Comparison of ENCODE assay signal across 8 cellular contexts in the genomic region with DNA sequence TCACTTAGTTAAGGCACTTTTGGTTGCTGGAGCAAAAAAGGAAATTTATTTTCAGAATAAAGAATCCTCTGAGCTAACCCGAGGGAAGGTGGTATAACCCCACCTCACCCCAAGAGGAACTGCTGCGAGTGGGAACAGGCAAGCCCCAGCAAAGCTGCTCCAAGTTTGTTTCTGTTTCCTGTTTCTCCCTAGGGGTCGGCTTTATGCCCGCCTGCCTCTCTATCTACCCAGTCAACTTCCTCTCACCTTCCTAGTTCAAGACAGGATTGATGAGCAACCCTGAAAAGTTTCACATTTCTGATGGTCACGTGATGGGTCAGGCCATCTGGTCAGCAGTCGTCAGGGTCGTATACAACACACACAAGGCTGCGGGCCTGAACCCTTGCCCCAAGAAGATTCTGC. TPM values are rescaled to one million over a fixed set of nuclear protein-coding genes. Genes with fewer than 3 reads are reported as not detected.
DNase-seq lines count a peak whose midpoint lies in the region; ATAC-seq and TF ChIP-seq lines count a peak whose summit lies in the region.

No MANE protein-coding gene starts in this region.

- TF ChIP-seq POLR2A in HCT116 (IDR thresholded peaks at IDR 0.05; ENCODE audit: borderline replicate concordance, extremely low read depth, insufficient read depth, insufficient read length), result no peak

- H3K9me3 ChIP-seq in HCT116 (ENCODE audit: control insufficient read depth in 1 of 2, insufficient read depth in 1 of 2, low read depth in 1 of 2, low read length in 2 of 2) (no peaks in the 10 kb centered on the region), PC-9 (ENCODE audit: insufficient read depth, low read depth) (no peaks in the 10 kb centered on the region)

- H3K9me2 ChIP-seq in HCT116 (ENCODE audit: insufficient read depth) (no peaks in the 10 kb centered on the region), PC-9 (ENCODE audit: insufficient read depth) (no peaks in the 10 kb centered on the region)

- H3K4me3 Mint-ChIP-seq in CD14-positive monocyte (peak overlapping the region; percentile 56 to 78), immature natural killer cell (peak overlapping the region in 4 of 5 donors; percentile 36 to 50 (median 44))
- no peak overlapping the region for H3K4me3 Mint-ChIP-seq in stimulated activated effector memory CD8-positive, alpha-beta T cell treated with anti-CD3 and anti-CD28 coated beads, Interleukin-12 subunit alpha, Interleukin-12 subunit beta, amount 100 ng/mL, for 72 hours

- H4K20me1 ChIP-seq in HCT116 (ENCODE audit: insufficient read depth), result peaks cover 30% of the 10 kb centered on the region; the same call in 1 of the 2 replicates
- H4K20me1 ChIP-seq in PC-9 (ENCODE audit: insufficient read depth), result peaks cover 20% of the 10 kb centered on the region

- POLR2A ChIA-PET in HCT116 (lab: Charles Lee), result interaction anchor here (1.0 kb wide), 1 partner anchor 12 kb away, joined by 3 read pairs; no protein-coding TSS in a partner anchor
- POLR2A ChIA-PET in PC-9 (lab: Charles Lee; ENCODE audit: unreplicated experiment), result interaction anchor here (0.6 to 0.7 kb wide), 2 partner anchors 16 to 179 kb away, joined by 3 to 4 read pairs; no protein-coding TSS in a partner anchor

- H3K27me3 Mint-ChIP-seq in CD14-positive monocyte (ENCODE audit: low read depth in 3 of 3) (no peaks in the 10 kb centered on the region), immature natural killer cell (ENCODE audit: low read depth in 3 of 3) (peaks cover 0 to 8% (median 2%) of the 10 kb centered on the region in 3 donors)

- H2AFZ ChIP-seq in HCT116 (ENCODE audit: low read depth, low read length, poor library complexity, severe bottlenecking), result no peak overlapping the region
- no peak overlapping the region for H2AFZ ChIP-seq in PC-9

- no peak for TF ChIP-seq RAD21 in HCT116 (IDR thresholded peaks at IDR 0.05; ENCODE audit: low read depth)

- H3K4me1 Mint-ChIP-seq in CD14-positive monocyte (peaks cover 61% of the 10 kb centered on the region), immature natural killer cell (peaks cover 36 to 53% of the 10 kb centered on the region in 2 donors)
- H3K4me1 Mint-ChIP-seq in stimulated activated effector memory CD8-positive, alpha-beta T cell treated with anti-CD3 and anti-CD28 coated beads, Interleukin-12 subunit alpha, Interleukin-12 subunit beta, amount 100 ng/mL, for 72 hours, result no peaks in the 10 kb centered on the region

- RAD21 ChIA-PET in HCT116 (lab: Charles Lee; ENCODE audit: low non-redundant PET in 1 of 2, low total read pairs in 2 of 2, uncharacterized antibody in 2 of 2, unreplicated experiment in 2 of 2), result no interaction called here

- H3K27me3 ChIP-seq in HCT116 (ENCODE audit: insufficient read depth, low read length), result no peaks in the 10 kb centered on the region
- no peaks in the 10 kb centered on the region for H3K27me3 ChIP-seq in PC-9 (ENCODE audit: insufficient read depth, low read depth)

- BruUV-seq in HCT116 (replicated peaks; lab: Mats Ljungman, UMichigan) (no TSS peak), PC-9 (replicated peaks; lab: Mats Ljungman, UMichigan) (no TSS peak)

- 0 out of 2 replicates have a peak overlapping the region, but pooled peaks have one; percentile 41 for H3K9ac ChIP-seq in HCT116 (ENCODE audit: low read length)

- H3K27ac Mint-ChIP-seq in CD14-positive monocyte, result peak overlapping the region; percentile 64 to 88 (median 76)
- H3K27ac Mint-ChIP-seq in immature natural killer cell, result peak overlapping the region in 2 of 6 donors; percentile 21 to 54
- no peak overlapping the region for H3K27ac Mint-ChIP-seq in stimulated activated effector memory CD8-positive, alpha-beta T cell treated with anti-CD3 and anti-CD28 coated beads, Interleukin-12 subunit alpha, Interleukin-12 subunit beta, amount 100 ng/mL, for 72 hours

- no peaks in the 10 kb centered on the region for H3K36me3 ChIP-seq in HCT116 (ENCODE audit: control insufficient read depth in 1 of 2, insufficient read depth in 2 of 2, low read length in 2 of 2)
- H3K36me3 ChIP-seq in PC-9 (ENCODE audit: low read depth), result peaks cover 5% of the 10 kb centered on the region; the same call in 1 of the 2 replicates

- H3K4me3 ChIP-seq in HCT116 (replicated peaks in 1 of 2; ENCODE audit: low read depth in 1 of 2, low read length in 2 of 2) (no peak overlapping the region), PC-9 (no peak overlapping the region)

- H3K79me2 ChIP-seq in HCT116 (ENCODE audit: insufficient read depth, low read length) (peaks cover 99% of the 10 kb centered on the region), PC-9 (ENCODE audit: low read depth) (peaks cover 99% of the 10 kb centered on the region)

- TF ChIP-seq CTCF in CD14-positive monocyte (IDR thresholded peaks at IDR 0.05) (no peak), HCT116 (IDR thresholded peaks at IDR 0.05 in 2 of 3, conservative IDR thresholded peaks at IDR 0.05 in 1 of 3; ENCODE audit: borderline replicate concordance in 1 of 3, insufficient read depth in 1 of 3, low read depth in 2 of 3, low read length in 2 of 3) (no peak), PC-9 (conservative IDR thresholded peaks at IDR 0.05) (no peak)

- H3K36me3 Mint-ChIP-seq in CD14-positive monocyte (no peaks in the 10 kb centered on the region), immature natural killer cell (peaks cover 0 to 3% (median 0%) of the 10 kb centered on the region in 3 donors)
- no peaks in the 10 kb centered on the region for H3K36me3 Mint-ChIP-seq in stimulated activated effector memory CD8-positive, alpha-beta T cell treated with anti-CD3 and anti-CD28 coated beads, Interleukin-12 subunit alpha, Interleukin-12 subunit beta, amount 100 ng/mL, for 72 hours

- ATAC-seq in HCT116, result no peak
- ATAC-seq in stimulated activated effector memory CD8-positive, alpha-beta T cell treated with anti-CD3 and anti-CD28 coated beads, Interleukin-12 subunit alpha, Interleukin-12 subunit beta, amount 100 ng/mL, for 72 hours, result no peak

- no peaks in the 10 kb centered on the region for H3K9me3 Mint-ChIP-seq in CD14-positive monocyte
- no peaks in the 10 kb centered on the region for H3K9me3 Mint-ChIP-seq in immature natural killer cell
- H3K9me3 Mint-ChIP-seq in stimulated activated effector memory CD8-positive, alpha-beta T cell treated with anti-CD3 and anti-CD28 coated beads, Interleukin-12 subunit alpha, Interleukin-12 subunit beta, amount 100 ng/mL, for 72 hours, result no peaks in the 10 kb centered on the region

- H3K4me1 ChIP-seq in HCT116 (ENCODE audit: control insufficient read depth in 1 of 2, insufficient read depth in 2 of 2, low read length in 2 of 2) (peaks cover 53 to 74% of the 10 kb centered on the region in 2 experiments), PC-9 (replicated peaks; ENCODE audit: insufficient read depth) (peaks cover 52% of the 10 kb centered on the region; the same call in 1 of the 2 replicates)

- no peak for DNase-seq in CD14-positive monocyte (ENCODE audit: low spot score)
- DNase-seq in HCT116 (ENCODE audit: low read depth, low spot score), result no peak
- peak in 1 of 2 experiments; percentile 18 for DNase-seq in PC-9
- DNase-seq in immature natural killer cell, result peak in 1 of 3 donors; percentile 9
- no peak for DNase-seq in effector CD8-positive, alpha-beta T cell (lab: John Stamatoyannopoulos, UW)
- no peak for DNase-seq in stimulated activated effector memory CD8-positive, alpha-beta T cell treated with anti-CD3 and anti-CD28 coated beads, Interleukin-12 subunit alpha, Interleukin-12 subunit beta, amount 100 ng/mL, for 72 hours (ENCODE audit: low spot score in 2 of 2)
- no peak for DNase-seq in retina
- no peak for DNase-seq in stimulated activated CD4-positive, alpha-beta T cell treated with anti-CD3 and anti-CD28 coated beads, Interleukin-15, amount 100 ng/mL, for 24 hours

- H3K4me2 ChIP-seq in HCT116 (ENCODE audit: low read length) (peak overlapping the region; percentile 75), PC-9 (no peak overlapping the region)

- peaks cover 31% of the 10 kb centered on the region; the same call in 1 of the 2 replicates for H3F3A ChIP-seq in PC-9 (ENCODE audit: insufficient read depth, low read depth)

- H3K27ac ChIP-seq in HCT116 (ENCODE audit: low read depth, low read length) (no peak overlapping the region), PC-9 (peak overlapping the region; percentile 28; the same call in 1 of the 2 replicates)

- intact Hi-C loops in CD14-positive monocyte (cut with micrococcal nuclease), result no loop called here
- intact Hi-C loops in HCT116 (cut with micrococcal nuclease), result no loop called here
- intact Hi-C loops in PC-9 (cut with micrococcal nuclease; ENCODE audit: unreplicated experiment), result no loop called here

- CTCF ChIA-PET in HCT116 (lab: Charles Lee), result no interaction called here
- CTCF ChIA-PET in PC-9 (lab: Charles Lee), result interaction anchor here (0.5 to 1.4 kb wide), 2 partner anchors 96 to 161 kb away, joined by 3 to 5 read pairs; no protein-coding TSS in a partner anchor

TF ChIP-seq in HCT116, 20 proteins besides CTCF, POLR2A, EP300 and RAD21 (continues in another document):
- TF ChIP-seq, protein P1, sequence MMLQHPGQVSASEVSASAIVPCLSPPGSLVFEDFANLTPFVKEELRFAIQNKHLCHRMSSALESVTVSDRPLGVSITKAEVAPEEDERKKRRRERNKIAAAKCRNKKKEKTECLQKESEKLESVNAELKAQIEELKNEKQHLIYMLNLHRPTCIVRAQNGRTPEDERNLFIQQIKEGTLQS (IDR thresholded peaks at IDR 0.05), result no peak
- TF ChIP-seq ELF1 (IDR thresholded peaks at IDR 0.05; ENCODE audit: borderline replicate concordance, low read depth) (no peak), CBX3 (IDR thresholded peaks at IDR 0.05; ENCODE audit: low read depth) (no peak)

RNA-seq across cellular contexts. Expression of gene TRIO, which starts 31.1 kb away (rescaled TPM):
- polyA plus RNA-seq in CD14-positive monocyte (1 to 10 TPM; 1.7 to 2.1 TPM), immature natural killer cell (1 to 10 TPM in 2 of 3 donors, under 1 TPM in 1; 0.70 to 2.3 (median 1.2) TPM)
- total RNA-seq in HCT116 (2021; ENCODE audit: unreplicated experiment) (68.4 TPM), PC-9 (2021) (596 and 756 TPM in 2 replicates)
- 31.0 and 40.5 TPM in 2 replicates for polyA plus RNA-seq in HCT116 (2012)
